Comparison of ENCODE assay signal across 8 cellular contexts in genomic region chr11:119729581-119730346, GRCh38. TPM values are rescaled to one million over a fixed set of nuclear protein-coding genes. Genes with fewer than 3 reads are reported as not detected.
A peak's percentile ranks its signal among the peaks of the same experiment; 100 is the strongest.
DNase-seq lines count a peak whose midpoint lies in the region; ATAC-seq and TF ChIP-seq lines count a peak whose summit lies in the region.

No MANE protein-coding gene starts in this region.

- H3K27me3 Mint-ChIP-seq in activated CD4-positive, alpha-beta memory T cell treated with anti-CD3 and anti-CD28 coated beads for 36 hours, result peaks cover 13% of the 10 kb centered on the region

- peak overlapping the region; percentile 28 for H3K27ac Mint-ChIP-seq in activated CD4-positive, alpha-beta memory T cell treated with anti-CD3 and anti-CD28 coated beads for 36 hours

- H3K27me3 ChIP-seq in gastroesophageal sphincter (no peaks in the 10 kb centered on the region), neutrophil (peaks cover 4% of the 10 kb centered on the region)

- peaks cover 16% of the 10 kb centered on the region for H3K4me1 Mint-ChIP-seq in activated CD4-positive, alpha-beta memory T cell treated with anti-CD3 and anti-CD28 coated beads for 36 hours (ENCODE audit: low read depth)

- TF ChIP-seq EP300 in gastroesophageal sphincter (IDR thresholded peaks at IDR 0.05), result no peak

- POLR2A ChIA-PET in activated CD4-positive, alpha-beta memory T cell treated with anti-CD3 and anti-CD28 coated beads for 36 hours (lab: Charles Lee), result interaction anchor here (0.6 to 0.9 kb wide), 2 partner anchors 48 to 391 kb away, joined by 3 read pairs; no protein-coding TSS in a partner anchor
- POLR2A ChIA-PET in HEK293T (lab: Yijun Ruan, JAX), result interaction anchor here (1.0 kb wide), 2 partner anchors 55 to 168 kb away, joined by 3 read pairs; no protein-coding TSS in a partner anchor

- ATAC-seq in GM18867 (IDR thresholded peaks at IDR 0.05; ENCODE audit: unreplicated experiment) (peak; percentile 11), HG03457 (IDR thresholded peaks at IDR 0.05; ENCODE audit: unreplicated experiment) (peak; percentile 7), gastroesophageal sphincter (peak; percentile 46), GM18873 (IDR thresholded peaks at IDR 0.05; ENCODE audit: low FRiP score, unreplicated experiment) (no peak)

- H3K36me3 Mint-ChIP-seq in activated CD4-positive, alpha-beta memory T cell treated with anti-CD3 and anti-CD28 coated beads for 36 hours, result no peaks in the 10 kb centered on the region

- intact Hi-C loops in activated CD4-positive, alpha-beta memory T cell treated with anti-CD3 and anti-CD28 coated beads for 36 hours (cut with micrococcal nuclease), result loop anchor here (1.0 to 5.0 kb wide), 5 partner anchors 55 to 379 kb away; no protein-coding TSS in a partner anchor

- no peak for TF ChIP-seq POLR2A in gastroesophageal sphincter (IDR thresholded peaks at IDR 0.05)

- H3K36me3 ChIP-seq in gastroesophageal sphincter, result no peaks in the 10 kb centered on the region
- no peaks in the 10 kb centered on the region for H3K36me3 ChIP-seq in neutrophil

- peaks cover 0 to 33% (median 18%) of the 10 kb centered on the region in 3 donors for H3K4me1 ChIP-seq in gastroesophageal sphincter
- peaks cover 38 to 43% of the 10 kb centered on the region in 2 experiments for H3K4me1 ChIP-seq in neutrophil (ENCODE audit: control insufficient read depth in 1 of 2, insufficient read depth in 1 of 2, low read depth in 1 of 2, low read length in 1 of 2)

- H3K27ac ChIP-seq in gastroesophageal sphincter (peak overlapping the region in 3 of 4 donors; percentile 89 to 97 (median 91)), neutrophil (peak overlapping the region; percentile 89)

- H3K9me3 ChIP-seq in gastroesophageal sphincter (no peaks in the 10 kb centered on the region), neutrophil (no peaks in the 10 kb centered on the region)

- 0 to 2% methylated on average over 4 to 20 of the region's 35 CpGs for WGBS in gastroesophageal sphincter (ENCODE audit: low coverage in 1 of 2), 2 donors

- CTCF ChIA-PET in activated CD4-positive, alpha-beta memory T cell treated with anti-CD3 and anti-CD28 coated beads for 36 hours (lab: Charles Lee), result interaction anchor here (0.7 to 2.0 kb wide), 37 partner anchors 8 to 409 kb away, joined by 3 to 22 read pairs (median 6); partner anchors contain the start of gene USP2
- CTCF ChIA-PET in HEK293T (lab: Yijun Ruan, JAX), result interaction anchor here (0.7 to 1.7 kb wide), 8 partner anchors 9 to 379 kb away, joined by 3 to 8 read pairs (median 4); no protein-coding TSS in a partner anchor

- no peak for TF ChIP-seq CTCF in AG09309 (IDR thresholded peaks at IDR 0.05; ENCODE audit: control insufficient read depth, insufficient read depth, low read depth, low read length, missing control alignments)
- TF ChIP-seq CTCF in gastroesophageal sphincter (IDR thresholded peaks at IDR 0.05), result no peak
- TF ChIP-seq CTCF in neutrophil (IDR thresholded peaks at IDR 0.05), result no peak

- DNase-seq in AG09309 (ENCODE audit: low read depth) (no peak), HEK293T (ENCODE audit: extremely low spot score) (no peak)
- peak; percentile 27 for DNase-seq in activated CD4-positive, alpha-beta memory T cell treated with anti-CD3 and anti-CD28 coated beads for 36 hours

- peak overlapping the region; percentile 70 for H3K4me3 Mint-ChIP-seq in activated CD4-positive, alpha-beta memory T cell treated with anti-CD3 and anti-CD28 coated beads for 36 hours

- H3K4me3 ChIP-seq in AG09309 (ENCODE audit: control insufficient read depth, low read depth, low read length), result peak overlapping the region; percentile 64
- peak overlapping the region; percentile 77 to 86 for H3K4me3 ChIP-seq in gastroesophageal sphincter
- peak overlapping the region; percentile 78 to 87 for H3K4me3 ChIP-seq in neutrophil (ENCODE audit: low read depth in 1 of 2, low read length in 1 of 2)

- H3K9me3 Mint-ChIP-seq in activated CD4-positive, alpha-beta memory T cell treated with anti-CD3 and anti-CD28 coated beads for 36 hours, result no peaks in the 10 kb centered on the region

TF ChIP-seq in HEK293T, 16 proteins besides CTCF, POLR2A, EP300 and RAD21:
- TF ChIP-seq PKNOX1 (IDR thresholded peaks at IDR 0.05) (no peak), FOXA1 (IDR thresholded peaks at IDR 0.05) (no peak), FOXK2 (IDR thresholded peaks at IDR 0.05) (no peak), CTBP1 (IDR thresholded peaks at IDR 0.05; ENCODE audit: borderline replicate concordance) (no peak), FOXM1 (IDR thresholded peaks at IDR 0.05; ENCODE audit: borderline replicate concordance) (no peak), ZNF384 (IDR thresholded peaks at IDR 0.05) (no peak), SP1 (IDR thresholded peaks at IDR 0.05) (no peak), SUZ12 (IDR thresholded peaks at IDR 0.05) (no peak), L3MBTL2 (conservative IDR thresholded peaks at IDR 0.05) (no peak), TARDBP (IDR thresholded peaks at IDR 0.05) (no peak), HDGF (IDR thresholded peaks at IDR 0.05; ENCODE audit: borderline replicate concordance) (no peak), LEF1 (IDR thresholded peaks at IDR 0.05; ENCODE audit: borderline replicate concordance) (no peak), BHLHE40 (IDR thresholded peaks at IDR 0.05; ENCODE audit: borderline replicate concordance) (no peak), ELF4 (IDR thresholded peaks at IDR 0.05) (no peak), ARNT (IDR thresholded peaks at IDR 0.05) (no peak), NFRKB (IDR thresholded peaks at IDR 0.05) (no peak)

RNA-seq across cellular contexts. Expression of gene NECTIN1, which starts 0.8 kb away (rescaled TPM):
- total RNA-seq in activated CD4-positive, alpha-beta memory T cell treated with anti-CD3 and anti-CD28 coated beads for 36 hours, result 1 to 10 TPM; 2.0 to 2.4 TPM
- 1 to 10 TPM; 2.6 to 7.1 (median 4.3) TPM for total RNA-seq in gastroesophageal sphincter
